9 cellular contexts compared by ENCODE assay signal in genomic region chr14:23539209-23539866, GRCh38. TPM values are rescaled to one million over a fixed set of nuclear protein-coding genes. Genes with fewer than 3 reads are reported as not detected.
A peak's percentile ranks its signal among the peaks of the same experiment; 100 is the strongest.
DNase-seq lines count a peak whose midpoint lies in the region; ATAC-seq lines count a peak whose summit lies in the region.
"Had no signal": no experiment of that assay in that cellular context is flagged by ENCODE, and none has a peak within 500 bp of the region (broad histone marks: within the 10 kb centered on the region; RNA-seq: fewer than 3 reads in every experiment).

No MANE protein-coding gene starts in this region.

- H3K27ac Mint-ChIP-seq in effector memory CD8-positive, alpha-beta T cell = no peak overlapping the region
- no peak overlapping the region for H3K27ac Mint-ChIP-seq in memory B cell

- ATAC-seq in Right ventricle myocardium superior (ENCODE audit: poor library complexity) (peak; percentile 67), memory B cell (ENCODE audit: low read depth) (peak; percentile 63), HG02973 (IDR thresholded peaks at IDR 0.05; ENCODE audit: unreplicated experiment) (no peak), GM21619 (IDR thresholded peaks at IDR 0.05; ENCODE audit: unreplicated experiment) (no peak)
- peak; percentile 68 for ATAC-seq in effector memory CD8-positive, alpha-beta T cell (replicated peaks)

- no peak for DNase-seq in Right ventricle myocardium superior
- DNase-seq in cardiac septum (ENCODE audit: low spot score) = no peak
- DNase-seq in HuH-7 (ENCODE audit: low spot score) = peak; percentile 81
- DNase-seq in SHP77 (lab: John Stamatoyannopoulos, UW) = peak; percentile 67 to 73
- peak; percentile 25 to 37 (median 27) for DNase-seq in effector memory CD8-positive, alpha-beta T cell
- peak in 1 of 2 donors; percentile 38 for DNase-seq in memory B cell (ENCODE audit: low spot score in 2 of 2)

- H3K9me3 Mint-ChIP-seq in effector memory CD8-positive, alpha-beta T cell = no peaks in the 10 kb centered on the region
- no peaks in the 10 kb centered on the region for H3K9me3 Mint-ChIP-seq in memory B cell

- H3K4me1 Mint-ChIP-seq in effector memory CD8-positive, alpha-beta T cell (ENCODE audit: low read depth in 2 of 2) = peaks cover 0 to 4% of the 10 kb centered on the region in 2 donors
- H3K4me1 Mint-ChIP-seq in memory B cell = peaks cover 3% of the 10 kb centered on the region

- H3K27me3 Mint-ChIP-seq in effector memory CD8-positive, alpha-beta T cell = peaks cover 0 to 5% of the 10 kb centered on the region in 2 donors
- H3K27me3 Mint-ChIP-seq in memory B cell = no peaks in the 10 kb centered on the region

- H3K36me3 Mint-ChIP-seq in effector memory CD8-positive, alpha-beta T cell (ENCODE audit: insufficient read depth) = no peaks in the 10 kb centered on the region
- peaks cover 2% of the 10 kb centered on the region for H3K36me3 Mint-ChIP-seq in memory B cell

- intact Hi-C loops in Right ventricle myocardium superior (cut with DNase I) (no loop called here), cardiac septum (cut with DNase I) (loop anchor here (10.0 kb wide), 1 partner anchor 55 kb away; no protein-coding TSS in a partner anchor)

- no peak overlapping the region for H3K4me3 Mint-ChIP-seq in effector memory CD8-positive, alpha-beta T cell
- H3K4me3 Mint-ChIP-seq in memory B cell = no peak overlapping the region

RNA-seq across cellular contexts. Expression of gene ZFHX2, which starts 12.2 kb away (rescaled TPM):
- total RNA-seq in Right ventricle myocardium superior = 0.97 TPM
- 1.3 TPM for total RNA-seq in cardiac septum

RNA-seq across cellular contexts. Expression of gene THTPA, which starts 16.7 kb away (rescaled TPM):
- total RNA-seq in Right ventricle myocardium superior (15.4 TPM), cardiac septum (17.5 TPM)

RNA-seq across cellular contexts. Expression of gene AP1G2, which starts 28.3 kb away (rescaled TPM):
- total RNA-seq in Right ventricle myocardium superior (10.7 TPM), cardiac septum (12.8 TPM)

RNA-seq across cellular contexts. Expression of gene JPH4, which starts 39.3 kb away (rescaled TPM):
- total RNA-seq in Right ventricle myocardium superior (0.13 TPM), cardiac septum (0.19 TPM)
- total RNA-seq: glomerular endothelial cell had no signal

Comparison
In these comparisons a context has a peak if more than half of its experiments do, and no peak if none do; other contexts are left out.
1. ATAC-seq: peak in Right ventricle myocardium superior (single experiment), effector memory CD8-positive, alpha-beta T cell (single experiment) and memory B cell (single experiment); none in HG02973 (single experiment) and GM21619 (single experiment).
2. DNase-seq: peak in HuH-7 (single experiment), SHP77 (2 of 2) and effector memory CD8-positive, alpha-beta T cell (3 of 3); none in Right ventricle myocardium superior (single experiment) and cardiac septum (single experiment).